37 cellular contexts compared by ENCODE assay signal in the genomic region with DNA sequence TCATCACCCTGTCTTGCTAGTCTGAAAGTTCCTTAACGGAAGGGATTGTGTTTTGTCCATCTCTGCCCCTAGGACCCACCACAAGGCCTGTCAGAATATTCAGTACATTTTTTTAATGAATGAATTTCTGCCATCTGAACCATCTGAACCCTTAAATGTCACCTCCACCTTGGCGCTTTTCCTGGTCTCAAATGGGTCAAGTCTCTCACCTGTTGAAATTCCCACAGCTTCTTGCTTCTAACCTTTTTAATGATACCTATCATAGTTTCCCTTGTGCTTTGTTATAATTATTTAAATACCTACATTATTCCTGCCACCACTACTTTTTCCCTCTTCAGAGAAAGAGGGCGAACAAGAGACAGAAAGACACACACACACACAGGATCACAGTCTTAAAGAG. TPM values are rescaled to one million over a fixed set of nuclear protein-coding genes. Genes with fewer than 3 reads are reported as not detected.
"Had no signal": no experiment of that assay in that cellular context is flagged by ENCODE, and none has a peak within 500 bp of the region (broad histone marks: within the 10 kb centered on the region; RNA-seq: fewer than 3 reads in every experiment).

No MANE protein-coding gene starts in this region.

- H3K9me3 Mint-ChIP-seq: activated CD4-positive, alpha-beta memory T cell treated with anti-CD3 and anti-CD28 coated beads, Interleukin-2, amount 10 ng/mL, durations not matched to agents 7 days and 5 days; activated CD4-positive, alpha-beta T cell treated with anti-CD3 and anti-CD28 coated beads, Interleukin-2, amount 10 ng/mL, durations not matched to agents 7 days and 5 days; activated naive CD4-positive, alpha-beta T cell treated with anti-CD3 and anti-CD28 coated beads for 36 hours; activated naive CD4-positive, alpha-beta T cell treated with anti-CD3 and anti-CD28 coated beads, Interleukin-2, amount 50 U/mL, for 72 hours; activated naive CD8-positive, alpha-beta T cell treated with anti-CD3 and anti-CD28 coated beads for 36 hours; activated T-cell treated with anti-CD3 and anti-CD28 coated beads, Interleukin-2, amount 50 U/mL, for 4 hours; activated T-cell treated with anti-CD3 and anti-CD28 coated beads, Interleukin-2, amount 50 U/mL, for 72 hours; activated T-helper 1 cell treated with anti-CD3 and anti-CD28 coated beads, Interleukin-12 subunit alpha, Interleukin-12 subunit beta, Interleukin-2, Interleukin-4 antibody, amounts not matched to agents 30 ng/mL and 10 ng/mL and 1 ng/mL, durations not matched to agents 14 hours and 24 hours and 36 hours; activated T-helper 17 cell treated with anti-CD3 and anti-CD28 coated beads, Interleukin-2, amount 50 U/mL, for 72 hours; T-helper 1 cell treated with Interleukin-12 subunit alpha and Interleukin-12 subunit beta and Interleukin-4 antibody, amounts not matched to agents 30 μg/mL and 1 μg/mL, for 36 hours; T-helper 2 cell treated with Interferon-gamma antibody and Interleukin-4, amounts not matched to agents 5 μg/mL and 100 μg/mL, for 36 hours; WTC11 had no signal

- H3K9me3 ChIP-seq: adrenal gland, breast epithelium had no signal

- H3K36me3 ChIP-seq: adrenal gland, brain microvascular endothelial cell, breast epithelium, WERI-Rb-1 had no signal

- ATAC-seq: activated CD4-positive, alpha-beta T cell treated with anti-CD3 and anti-CD28 coated beads for 36 hours; activated CD4-positive, CD25-positive, alpha-beta regulatory T cell treated with anti-CD3 and anti-CD28 coated beads, Interleukin-2, amount 50 U/mL, for 24 hours; activated CD8-positive, alpha-beta memory T cell treated with anti-CD3 and anti-CD28 coated beads, Interleukin-2, amount 10 ng/mL, durations not matched to agents 7 days and 5 days; activated CD8-positive, alpha-beta T cell treated with anti-CD3 and anti-CD28 coated beads, Interleukin-2, amount 10 ng/mL, durations not matched to agents 7 days and 5 days; activated naive CD4-positive, alpha-beta T cell treated with anti-CD3 and anti-CD28 coated beads, Interleukin-2, amount 50 U/mL, for 72 hours; activated T-cell treated with anti-CD3 and anti-CD28 coated beads, Interleukin-2, amount 50 U/mL, for 4 hours; activated T-cell treated with anti-CD3 and anti-CD28 coated beads, Interleukin-2, amount 50 U/mL, for 72 hours; activated T-helper 17 cell treated with anti-CD3 and anti-CD28 coated beads, Interleukin-2, amount 50 U/mL, for 72 hours; WTC11 had no signal

- H3K27ac Mint-ChIP-seq: activated CD4-positive, alpha-beta memory T cell treated with anti-CD3 and anti-CD28 coated beads, Interleukin-2, amount 10 ng/mL, durations not matched to agents 7 days and 5 days; activated CD4-positive, alpha-beta T cell treated with anti-CD3 and anti-CD28 coated beads for 36 hours; activated CD4-positive, alpha-beta T cell treated with anti-CD3 and anti-CD28 coated beads, Interleukin-2, amount 10 ng/mL, durations not matched to agents 7 days and 5 days; activated CD8-positive, alpha-beta memory T cell treated with anti-CD3 and anti-CD28 coated beads, Interleukin-2, amount 10 ng/mL, durations not matched to agents 7 days and 5 days; activated CD8-positive, alpha-beta T cell treated with anti-CD3 and anti-CD28 coated beads, Interleukin-2, amount 10 ng/mL, durations not matched to agents 7 days and 5 days; activated naive CD4-positive, alpha-beta T cell treated with anti-CD3 and anti-CD28 coated beads for 36 hours; activated naive CD4-positive, alpha-beta T cell treated with anti-CD3 and anti-CD28 coated beads, Interleukin-2, amount 50 U/mL, for 72 hours; activated naive CD8-positive, alpha-beta T cell treated with anti-CD3 and anti-CD28 coated beads for 36 hours; activated T-cell treated with anti-CD3 and anti-CD28 coated beads, Interleukin-2, amount 50 U/mL, for 72 hours; activated T-helper 1 cell treated with anti-CD3 and anti-CD28 coated beads, Interleukin-12 subunit alpha, Interleukin-12 subunit beta, Interleukin-2, Interleukin-4 antibody, amounts not matched to agents 30 ng/mL and 10 ng/mL and 1 ng/mL, durations not matched to agents 14 hours and 24 hours and 36 hours; activated T-helper 17 cell treated with anti-CD3 and anti-CD28 coated beads, Interleukin-2, amount 50 U/mL, for 72 hours; T-helper 1 cell treated with Interleukin-12 subunit alpha and Interleukin-12 subunit beta and Interleukin-4 antibody, amounts not matched to agents 30 μg/mL and 1 μg/mL, for 36 hours; T-helper 2 cell treated with Interferon-gamma antibody and Interleukin-4, amounts not matched to agents 5 μg/mL and 100 μg/mL, for 36 hours; WTC11 had no signal

- H3K4me1 Mint-ChIP-seq: activated CD4-positive, alpha-beta memory T cell treated with anti-CD3 and anti-CD28 coated beads, Interleukin-2, amount 10 ng/mL, durations not matched to agents 7 days and 5 days; activated CD4-positive, alpha-beta T cell treated with anti-CD3 and anti-CD28 coated beads for 36 hours; activated CD4-positive, alpha-beta T cell treated with anti-CD3 and anti-CD28 coated beads, Interleukin-2, amount 10 ng/mL, durations not matched to agents 7 days and 5 days; activated CD8-positive, alpha-beta memory T cell treated with anti-CD3 and anti-CD28 coated beads, Interleukin-2, amount 10 ng/mL, durations not matched to agents 7 days and 5 days; activated naive CD8-positive, alpha-beta T cell treated with anti-CD3 and anti-CD28 coated beads for 36 hours; activated T-helper 17 cell treated with anti-CD3 and anti-CD28 coated beads, Interleukin-2, amount 50 U/mL, for 72 hours had no signal

- H3K4me1 ChIP-seq: adrenal gland, breast epithelium had no signal

- H3K27me3 ChIP-seq: brain microvascular endothelial cell had no signal

- H3K27me3 Mint-ChIP-seq: activated CD4-positive, alpha-beta memory T cell treated with anti-CD3 and anti-CD28 coated beads, Interleukin-2, amount 10 ng/mL, durations not matched to agents 7 days and 5 days; activated CD8-positive, alpha-beta memory T cell treated with anti-CD3 and anti-CD28 coated beads, Interleukin-2, amount 10 ng/mL, durations not matched to agents 7 days and 5 days had no signal

- H3K36me3 Mint-ChIP-seq: activated CD8-positive, alpha-beta memory T cell treated with anti-CD3 and anti-CD28 coated beads, Interleukin-2, amount 10 ng/mL, durations not matched to agents 7 days and 5 days; activated naive CD4-positive, alpha-beta T cell treated with anti-CD3 and anti-CD28 coated beads, Interleukin-2, amount 50 U/mL, for 72 hours; activated naive CD8-positive, alpha-beta T cell treated with anti-CD3 and anti-CD28 coated beads for 36 hours; WTC11 had no signal

- H3K4me3 Mint-ChIP-seq: activated CD4-positive, alpha-beta memory T cell treated with anti-CD3 and anti-CD28 coated beads, Interleukin-2, amount 10 ng/mL, durations not matched to agents 7 days and 5 days; activated CD4-positive, alpha-beta T cell treated with anti-CD3 and anti-CD28 coated beads for 36 hours; activated CD4-positive, alpha-beta T cell treated with anti-CD3 and anti-CD28 coated beads, Interleukin-2, amount 10 ng/mL, durations not matched to agents 7 days and 5 days; activated CD8-positive, alpha-beta memory T cell treated with anti-CD3 and anti-CD28 coated beads, Interleukin-2, amount 10 ng/mL, durations not matched to agents 7 days and 5 days; activated CD8-positive, alpha-beta T cell treated with anti-CD3 and anti-CD28 coated beads, Interleukin-2, amount 10 ng/mL, durations not matched to agents 7 days and 5 days; activated naive CD4-positive, alpha-beta T cell treated with anti-CD3 and anti-CD28 coated beads for 36 hours; activated naive CD8-positive, alpha-beta T cell treated with anti-CD3 and anti-CD28 coated beads for 36 hours; activated T-cell treated with anti-CD3 and anti-CD28 coated beads, Interleukin-2, amount 50 U/mL, for 4 hours; activated T-cell treated with anti-CD3 and anti-CD28 coated beads, Interleukin-2, amount 50 U/mL, for 72 hours; activated T-helper 1 cell treated with anti-CD3 and anti-CD28 coated beads, Interleukin-12 subunit alpha, Interleukin-12 subunit beta, Interleukin-2, Interleukin-4 antibody, amounts not matched to agents 30 ng/mL and 10 ng/mL and 1 ng/mL, durations not matched to agents 14 hours and 24 hours and 36 hours; activated T-helper 17 cell treated with anti-CD3 and anti-CD28 coated beads, Interleukin-2, amount 50 U/mL, for 72 hours; T-helper 1 cell treated with Interleukin-12 subunit alpha and Interleukin-12 subunit beta and Interleukin-4 antibody, amounts not matched to agents 30 μg/mL and 1 μg/mL, for 36 hours; T-helper 2 cell treated with Interferon-gamma antibody and Interleukin-4, amounts not matched to agents 5 μg/mL and 100 μg/mL, for 36 hours; WTC11 had no signal

- H3K27ac ChIP-seq: adrenal gland, brain microvascular endothelial cell, breast epithelium, WERI-Rb-1 had no signal

- DNase-seq: activated CD4-positive, alpha-beta memory T cell treated with anti-CD3 and anti-CD28 coated beads, Interleukin-2, amount 10 ng/mL, durations not matched to agents 7 days and 5 days; activated CD4-positive, alpha-beta T cell treated with anti-CD3 and anti-CD28 coated beads for 1 hour; activated CD4-positive, alpha-beta T cell treated with anti-CD3 and anti-CD28 coated beads for 36 hours; activated CD4-positive, alpha-beta T cell treated with anti-CD3 and anti-CD28 coated beads for 48 hours; activated CD4-positive, alpha-beta T cell treated with anti-CD3 and anti-CD28 coated beads, Interleukin-2, amount 10 ng/mL, durations not matched to agents 7 days and 5 days; activated CD4-positive, alpha-beta T cell treated with anti-CD3 and anti-CD28 coated beads, Interleukin-2, amount 50 U/mL, for 48 hours; activated CD4-positive, CD25-positive, alpha-beta regulatory T cell; activated CD8-positive, alpha-beta memory T cell treated with anti-CD3 and anti-CD28 coated beads for 24 hours; activated CD8-positive, alpha-beta memory T cell treated with anti-CD3 and anti-CD28 coated beads, Interleukin-2, amount 10 ng/mL, durations not matched to agents 7 days and 5 days; activated CD8-positive, alpha-beta memory T cell treated with anti-CD3 and anti-CD28 coated beads, Interleukin-2, amount 50 U/mL, for 48 hours; activated CD8-positive, alpha-beta T cell treated with anti-CD3 and anti-CD28 coated beads, Interleukin-2, amount 10 ng/mL, durations not matched to agents 7 days and 5 days; activated effector memory CD4-positive, alpha-beta T cell treated with anti-CD3 and anti-CD28 coated beads, Interleukin-2, amount 50 U/mL, for 16 hours; activated gamma-delta T cell treated with Interleukin-2 at 50 U/mL for 16 hours; activated naive CD4-positive, alpha-beta T cell; activated naive CD4-positive, alpha-beta T cell treated with anti-CD3 and anti-CD28 coated beads for 36 hours; activated naive CD4-positive, alpha-beta T cell treated with anti-CD3 and anti-CD28 coated beads, Interleukin-2, amount 50 U/mL, for 16 hours; activated naive CD8-positive, alpha-beta T cell treated with anti-CD3 and anti-CD28 coated beads for 36 hours; activated T-cell treated with anti-CD3 and anti-CD28 coated beads, Interleukin-2, amount 50 U/mL, for 1 hour; activated T-cell treated with anti-CD3 and anti-CD28 coated beads, Interleukin-2, amount 50 U/mL, for 4 hours; activated T-cell treated with anti-CD3 and anti-CD28 coated beads, Interleukin-2, amount 50 U/mL, for 72 hours; adrenal gland; amniotic stem cell; aorta; brain microvascular endothelial cell; central memory CD4-positive, alpha-beta T cell; T-helper 1 cell; T-helper 2 cell; T-helper 9 cell; WERI-Rb-1 had no signal

- H3K4me3 ChIP-seq: adrenal gland, breast epithelium had no signal

RNA-seq across cellular contexts. Expression of a gene that starts 48.0 kb away (rescaled TPM):
- total RNA-seq: activated CD4-positive, alpha-beta memory T cell treated with anti-CD3 and anti-CD28 coated beads, Interleukin-2, amount 10 ng/mL, durations not matched to agents 7 days and 5 days; activated CD4-positive, alpha-beta T cell treated with anti-CD3 and anti-CD28 coated beads for 36 hours; activated CD4-positive, alpha-beta T cell treated with anti-CD3 and anti-CD28 coated beads, Interleukin-2, amount 10 ng/mL, durations not matched to agents 7 days and 5 days; activated CD8-positive, alpha-beta memory T cell treated with anti-CD3 and anti-CD28 coated beads, Interleukin-2, amount 10 ng/mL, durations not matched to agents 7 days and 5 days; activated CD8-positive, alpha-beta T cell treated with anti-CD3 and anti-CD28 coated beads, Interleukin-2, amount 10 ng/mL, durations not matched to agents 7 days and 5 days; activated naive CD4-positive, alpha-beta T cell treated with anti-CD3 and anti-CD28 coated beads for 36 hours; activated naive CD4-positive, alpha-beta T cell treated with anti-CD3 and anti-CD28 coated beads, Interleukin-2, amount 50 U/mL, for 72 hours; activated naive CD8-positive, alpha-beta T cell treated with anti-CD3 and anti-CD28 coated beads for 36 hours; activated T-cell treated with anti-CD3 and anti-CD28 coated beads, Interleukin-2, amount 50 U/mL, for 4 hours; activated T-cell treated with anti-CD3 and anti-CD28 coated beads, Interleukin-2, amount 50 U/mL, for 72 hours; activated T-helper 1 cell treated with anti-CD3 and anti-CD28 coated beads, Interleukin-12 subunit alpha, Interleukin-12 subunit beta, Interleukin-2, Interleukin-4 antibody, amounts not matched to agents 30 ng/mL and 10 ng/mL and 1 ng/mL, durations not matched to agents 14 hours and 24 hours and 36 hours; activated T-helper 17 cell treated with anti-CD3 and anti-CD28 coated beads, Interleukin-2, amount 50 U/mL, for 72 hours had no signal
